8 cellular contexts compared by ENCODE assay signal in genomic region chr16:4200000-4200780, GRCh38. TPM values are rescaled to one million over a fixed set of nuclear protein-coding genes. Genes with fewer than 3 reads are reported as not detected.
DNase-seq lines count a peak whose midpoint lies in the region; ATAC-seq and TF ChIP-seq lines count a peak whose summit lies in the region.

No MANE protein-coding gene starts in this region.

- 40 to 45% (median 43%) methylated on average over 13 to 15 of the region's 15 CpGs for whole genome bisulfite sequencing in heart left ventricle, 4 donors

- H3K9me3 Mint-ChIP-seq in activated naive CD4-positive, alpha-beta T cell treated with anti-CD3 and anti-CD28 coated beads for 36 hours = no peaks in the 10 kb centered on the region

- no peak overlapping the region for H3K4me3 ChIP-seq in heart left ventricle

- peaks cover 2% of the 10 kb centered on the region for H3K4me1 Mint-ChIP-seq in activated naive CD4-positive, alpha-beta T cell treated with anti-CD3 and anti-CD28 coated beads for 36 hours (ENCODE audit: low read depth)

- H3K27ac ChIP-seq in heart left ventricle = peak overlapping the region in 3 of 12 donors; percentile 4 to 17 (median 7)

- no peaks in the 10 kb centered on the region for H3K27me3 ChIP-seq in heart left ventricle

- H3K4me1 ChIP-seq in heart left ventricle = peaks cover 0 to 18% (median 6%) of the 10 kb centered on the region in 12 donors

- CTCF ChIA-PET in activated naive CD4-positive, alpha-beta T cell treated with anti-CD3 and anti-CD28 coated beads for 36 hours (lab: Charles Lee) = interaction anchor here (0.6 to 1.8 kb wide), 7 partner anchors 17 to 54 kb away, joined by 3 to 9 read pairs (median 3); no protein-coding TSS in a partner anchor

- ATAC-seq in heart left ventricle (peak; percentile 60 to 80 (median 68)), HG02970 (IDR thresholded peaks at IDR 0.05; ENCODE audit: low FRiP score, unreplicated experiment) (no peak)

- H3K36me3 Mint-ChIP-seq in activated naive CD4-positive, alpha-beta T cell treated with anti-CD3 and anti-CD28 coated beads for 36 hours (ENCODE audit: low read depth) = no peaks in the 10 kb centered on the region

- H3K9me3 ChIP-seq in heart left ventricle = no peaks in the 10 kb centered on the region

- no peak for TF ChIP-seq POLR2A in heart left ventricle (IDR thresholded peaks at IDR 0.05)

- in situ Hi-C loops in GM13977 (cut with MboI; ENCODE audit: low pct_unique_long_range_greater_than_20kb, low sequenced_read_pairs, unreplicated experiment) = no loop called here

- peak; percentile 49 for TF ChIP-seq CTCF in GM13977 (IDR thresholded peaks at IDR 0.05; ENCODE audit: extremely low read depth, insufficient read depth, missing control alignments)
- TF ChIP-seq CTCF in heart left ventricle (IDR thresholded peaks at IDR 0.05) = peak; percentile 52 to 75 (median 66)

- no peak overlapping the region for H3K27ac Mint-ChIP-seq in activated naive CD4-positive, alpha-beta T cell treated with anti-CD3 and anti-CD28 coated beads for 36 hours

- peaks cover 0 to 86% (median 19%) of the 10 kb centered on the region in 9 donors for H3K36me3 ChIP-seq in heart left ventricle

- peak; percentile 77 for DNase-seq in AG20443 (ENCODE audit: low spot score)
- no peak for DNase-seq in GM13977 (ENCODE audit: low spot score)
- DNase-seq in NCI-H510A (lab: John Stamatoyannopoulos, UW) = peak; percentile 41
- DNase-seq in activated naive CD4-positive, alpha-beta T cell treated with anti-CD3 and anti-CD28 coated beads for 36 hours = peak; percentile 62
- DNase-seq in heart left ventricle = peak; percentile 48 to 82 (median 60)
- peak; percentile 58 for DNase-seq in retina
- no peak for DNase-seq in NCI-H1048 (lab: John Stamatoyannopoulos, UW)

- peaks cover 2% of the 10 kb centered on the region for H3K27me3 Mint-ChIP-seq in activated naive CD4-positive, alpha-beta T cell treated with anti-CD3 and anti-CD28 coated beads for 36 hours (ENCODE audit: low read depth)

- intact Hi-C loops in activated naive CD4-positive, alpha-beta T cell treated with anti-CD3 and anti-CD28 coated beads for 36 hours (cut with micrococcal nuclease) = loop anchor here (1.0 kb wide), 1 partner anchor 54 kb away; no protein-coding TSS in a partner anchor
- intact Hi-C loops in heart left ventricle (cut with DNase I) = loop anchor here in 8 of 10 donors (1.0 to 10.0 kb wide), 10 partner anchors 37 to 205 kb away; partner anchors contain the start of gene SRL (in 1 of the 8)

- H3K4me3 Mint-ChIP-seq in activated naive CD4-positive, alpha-beta T cell treated with anti-CD3 and anti-CD28 coated beads for 36 hours = no peak overlapping the region

RNA-seq across cellular contexts. Expression of gene SRL, which starts 41.7 kb away (rescaled TPM):
- total RNA-seq in activated naive CD4-positive, alpha-beta T cell treated with anti-CD3 and anti-CD28 coated beads for 36 hours = not detected
- 100 to 1,000 TPM; 372 to 760 (median 534) TPM for total RNA-seq in heart left ventricle
- polyA plus RNA-seq in heart left ventricle = 100 to 1,000 TPM; 218 to 394 TPM

Comparison
In these comparisons a context has a peak if more than half of its experiments do, and no peak if none do; other contexts are left out.
1. DNase-seq: peak in AG20443 (single experiment), NCI-H510A (single experiment), activated naive CD4-positive, alpha-beta T cell treated with anti-CD3 and anti-CD28 coated beads for 36 hours (single experiment), heart left ventricle (5 of 5) and retina (single experiment); none in GM13977 (single experiment) and NCI-H1048 (single experiment).
2. RNA of gene SRL, which starts 41.7 kb away (total RNA-seq): 372 to 760 TPM in heart left ventricle; not detected in activated naive CD4-positive, alpha-beta T cell treated with anti-CD3 and anti-CD28 coated beads for 36 hours; every median in the first group is over 100 times any median in the second.